20 cellular contexts compared by ENCODE assay signal in genomic region chr4:22372958-22373357, GRCh38.
"Had no signal": no experiment of that assay in that cellular context is flagged by ENCODE, and none has a peak within 500 bp of the region (broad histone marks: within the 10 kb centered on the region; RNA-seq: fewer than 3 reads in every experiment).

No MANE protein-coding gene starts in this region.

- H3K9me3 Mint-ChIP-seq: natural killer cell had no signal

- H3K27me3 Mint-ChIP-seq: memory B cell, progenitor cell of endocrine pancreas had no signal

- H3K4me1 Mint-ChIP-seq: immature natural killer cell, memory B cell, mesothelial cell of epicardium, natural killer cell had no signal

- H3K27ac Mint-ChIP-seq: immature natural killer cell, memory B cell, mesothelial cell of epicardium, natural killer cell, progenitor cell of endocrine pancreas had no signal

- H3K36me3 ChIP-seq: left ventricle myocardium inferior, lower lobe of right lung, pancreas, stomach, thoracic aorta had no signal

- H3K36me3 Mint-ChIP-seq: immature natural killer cell, memory B cell, natural killer cell had no signal

- DNase-seq: erythroblast; foreskin keratinocyte; immature natural killer cell; left ventricle myocardium inferior; lower lobe of right lung; natural killer cell; nucleus accumbens; pancreas; right cardiac atrium; small intestine; stimulated activated CD4-positive, alpha-beta T cell treated with anti-CD3 and anti-CD28 coated beads, Interleukin-12 subunit alpha, Interleukin-12 subunit beta, amount 100 ng/mL, for 4 hours; stimulated activated naive CD4-positive, alpha-beta T cell; stomach; substantia nigra; trophoblast cell had no signal

- ATAC-seq: lower lobe of right lung, natural killer cell, pancreas, right cardiac atrium had no signal

- H3K4me1 ChIP-seq: foreskin keratinocyte, left ventricle myocardium inferior, lower lobe of right lung, pancreas, stomach had no signal

- H3K27me3 ChIP-seq: foreskin keratinocyte, pancreas, stomach had no signal

- H3K9me3 ChIP-seq: left ventricle myocardium inferior, lower lobe of right lung, pancreas, stomach, thoracic aorta had no signal

- H3K4me3 ChIP-seq: left ventricle myocardium inferior, lower lobe of right lung, pancreas, stomach, thoracic aorta had no signal

- H3K4me3 Mint-ChIP-seq: immature natural killer cell, memory B cell, mesothelial cell of epicardium, natural killer cell, neural crest cell had no signal

- H3K27ac ChIP-seq: foreskin keratinocyte, left ventricle myocardium inferior, lower lobe of right lung, pancreas, stomach, thoracic aorta had no signal
